In the genomic region with DNA sequence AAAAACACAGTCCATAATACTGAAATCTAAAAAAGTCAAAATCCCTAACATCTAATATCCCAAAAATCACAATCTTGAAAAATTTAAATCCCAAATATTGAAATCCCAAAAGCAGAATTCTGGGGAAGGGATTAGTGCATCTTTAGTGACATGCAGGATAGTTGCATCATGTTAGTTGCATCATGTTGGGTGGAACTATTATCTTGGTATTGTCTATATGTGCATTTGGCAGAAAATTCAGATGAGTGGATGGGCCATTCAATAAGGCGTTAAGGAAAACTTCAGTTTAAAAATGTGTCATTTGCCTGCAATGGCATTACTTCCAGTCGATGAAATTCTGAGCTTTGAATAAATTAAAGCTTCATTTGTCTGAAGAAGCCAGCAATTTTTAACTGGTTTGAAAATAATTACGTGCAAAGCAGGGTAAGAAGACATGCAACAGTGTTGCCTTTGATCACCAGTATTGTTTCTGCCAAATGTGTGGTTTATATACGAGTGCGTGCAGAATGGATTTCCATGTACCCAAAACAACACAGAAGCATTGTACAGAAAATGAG, we compare ENCODE assay signal across 29 cellular contexts.
"Had no signal": no experiment of that assay in that cellular context is flagged by ENCODE, and none has a peak within 500 bp of the region (broad histone marks: within the 10 kb centered on the region; RNA-seq: fewer than 3 reads in every experiment).

No MANE protein-coding gene starts in this region.

- H3K36me3 ChIP-seq: ascending aorta, WERI-Rb-1 had no signal

- DNase-seq: activated CD4-positive, alpha-beta memory T cell treated with anti-CD3 and anti-CD28 coated beads, Interleukin-2, amount 10 ng/mL, durations not matched to agents 7 days and 5 days; activated CD4-positive, alpha-beta T cell treated with anti-CD3 and anti-CD28 coated beads for 1 hour; activated CD4-positive, alpha-beta T cell treated with anti-CD3 and anti-CD28 coated beads for 36 hours; activated CD4-positive, alpha-beta T cell treated with anti-CD3 and anti-CD28 coated beads for 48 hours; activated CD4-positive, alpha-beta T cell treated with anti-CD3 and anti-CD28 coated beads, Interleukin-2, amount 10 ng/mL, durations not matched to agents 7 days and 5 days; activated CD4-positive, alpha-beta T cell treated with anti-CD3 and anti-CD28 coated beads, Interleukin-2, amount 50 U/mL, for 48 hours; activated CD4-positive, CD25-positive, alpha-beta regulatory T cell; activated CD8-positive, alpha-beta memory T cell treated with anti-CD3 and anti-CD28 coated beads for 24 hours; activated CD8-positive, alpha-beta memory T cell treated with anti-CD3 and anti-CD28 coated beads, Interleukin-2, amount 10 ng/mL, durations not matched to agents 7 days and 5 days; activated CD8-positive, alpha-beta memory T cell treated with anti-CD3 and anti-CD28 coated beads, Interleukin-2, amount 50 U/mL, for 48 hours; activated CD8-positive, alpha-beta T cell treated with anti-CD3 and anti-CD28 coated beads, Interleukin-2, amount 10 ng/mL, durations not matched to agents 7 days and 5 days; activated effector memory CD4-positive, alpha-beta T cell treated with Interleukin-2 at 50 U/mL for 16 hours; activated gamma-delta T cell; activated naive CD4-positive, alpha-beta T cell treated with anti-CD3 and anti-CD28 coated beads, Interleukin-2, amount 10 ng/mL, durations not matched to agents 7 days and 5 days; activated naive CD4-positive, alpha-beta T cell treated with Interleukin-2 at 50 U/mL for 16 hours; activated naive CD8-positive, alpha-beta T cell treated with anti-CD3 and anti-CD28 coated beads, Interleukin-2, amount 10 ng/mL, durations not matched to agents 7 days and 5 days; activated naive CD8-positive, alpha-beta T cell treated with anti-CD3 and anti-CD28 coated beads, Interleukin-2, amount 50 U/mL, for 24 hours; activated T-cell treated with anti-CD3 and anti-CD28 coated beads, Interleukin-2, amount 50 U/mL, for 24 hours; activated T-cell treated with anti-CD3 and anti-CD28 coated beads, Interleukin-2, amount 50 U/mL, for 48 hours; amygdala; anterior cingulate cortex; central memory CD4-positive, alpha-beta T cell; T-helper 1 cell; T-helper 2 cell; T-helper 9 cell; WERI-Rb-1 had no signal

- H3K4me1 ChIP-seq: ascending aorta had no signal

- ATAC-seq: activated CD4-positive, alpha-beta T cell treated with anti-CD3 and anti-CD28 coated beads for 36 hours; activated CD4-positive, CD25-positive, alpha-beta regulatory T cell treated with anti-CD3 and anti-CD28 coated beads, Interleukin-2, amount 50 U/mL, for 24 hours; activated CD8-positive, alpha-beta memory T cell treated with anti-CD3 and anti-CD28 coated beads, Interleukin-2, amount 10 ng/mL, durations not matched to agents 7 days and 5 days; activated CD8-positive, alpha-beta T cell treated with anti-CD3 and anti-CD28 coated beads, Interleukin-2, amount 10 ng/mL, durations not matched to agents 7 days and 5 days; activated naive CD8-positive, alpha-beta T cell treated with anti-CD3 and anti-CD28 coated beads, Interleukin-2, amount 50 U/mL, for 24 hours; WTC11 had no signal

- H3K27me3 ChIP-seq: ascending aorta had no signal

- H3K4me3 ChIP-seq: ascending aorta had no signal

- H3K9me3 ChIP-seq: ascending aorta had no signal

- H3K27ac ChIP-seq: ascending aorta, WERI-Rb-1 had no signal
